In the genomic region with DNA sequence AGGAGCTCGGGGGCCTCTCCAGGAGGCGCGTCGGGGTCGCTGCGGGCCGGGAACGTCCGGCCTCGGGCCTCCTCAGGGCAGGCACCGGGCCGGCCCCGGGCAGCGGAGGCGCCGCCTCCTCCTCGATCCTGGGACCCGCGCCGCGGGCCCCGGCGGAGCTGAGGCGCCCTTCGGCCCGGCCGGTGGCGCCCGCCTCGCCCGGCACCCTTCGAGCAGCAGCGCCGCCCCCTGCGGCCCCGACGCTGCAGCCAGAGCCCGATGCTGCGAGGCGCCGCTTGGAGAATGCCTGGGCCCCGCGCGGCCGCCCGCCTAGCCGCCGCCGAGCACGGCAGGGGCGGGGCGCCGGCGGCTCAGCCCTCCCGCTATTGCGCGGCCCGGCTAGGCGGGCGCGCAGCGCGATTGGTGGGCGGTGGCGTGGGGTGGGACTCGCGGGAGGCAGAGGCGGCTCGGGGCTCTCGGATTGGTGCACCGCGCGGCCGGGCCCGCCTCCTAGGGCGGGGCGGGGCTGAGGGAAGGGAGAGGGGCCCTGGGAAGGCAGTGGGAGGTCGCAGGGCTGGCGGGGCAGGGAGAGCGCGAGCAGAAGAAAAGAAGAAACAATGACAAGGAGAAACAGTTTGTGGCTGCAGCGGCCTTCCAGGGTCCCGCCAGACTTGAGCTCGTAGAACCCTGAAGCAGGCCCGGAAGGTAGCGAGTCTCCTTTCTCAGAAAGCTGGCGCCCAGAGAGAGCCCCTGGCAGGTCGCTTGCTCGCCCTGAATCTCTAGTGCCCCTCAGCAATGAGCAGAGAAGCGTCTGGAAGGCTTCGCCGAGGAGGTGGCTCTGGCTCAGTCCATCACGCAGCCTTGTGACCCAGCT, we compare ENCODE assay signal across 1 cellular context.
TF ChIP-seq lines count a peak whose summit lies in the region.

TSS of gene EEIG1 (minus strand) at position 284 of the 853 bp plus-strand sequence. CDS start 852 bp downstream, outside the sequence.

TF ChIP-seq in HepG2, 621 proteins besides CTCF, POLR2A, EP300 and RAD21 (continued from another document and continues in another):
- TF ChIP-seq, protein P1, sequence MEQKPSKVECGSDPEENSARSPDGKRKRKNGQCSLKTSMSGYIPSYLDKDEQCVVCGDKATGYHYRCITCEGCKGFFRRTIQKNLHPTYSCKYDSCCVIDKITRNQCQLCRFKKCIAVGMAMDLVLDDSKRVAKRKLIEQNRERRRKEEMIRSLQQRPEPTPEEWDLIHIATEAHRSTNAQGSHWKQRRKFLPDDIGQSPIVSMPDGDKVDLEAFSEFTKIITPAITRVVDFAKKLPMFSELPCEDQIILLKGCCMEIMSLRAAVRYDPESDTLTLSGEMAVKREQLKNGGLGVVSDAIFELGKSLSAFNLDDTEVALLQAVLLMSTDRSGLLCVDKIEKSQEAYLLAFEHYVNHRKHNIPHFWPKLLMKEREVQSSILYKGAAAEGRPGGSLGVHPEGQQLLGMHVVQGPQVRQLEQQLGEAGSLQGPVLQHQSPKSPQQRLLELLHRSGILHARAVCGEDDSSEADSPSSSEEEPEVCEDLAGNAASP (CRISPR knock-in tag; IDR thresholded peaks at IDR 0.05; ENCODE audit: borderline replicate concordance) = no peak
- TF ChIP-seq BCL6 (CRISPR knock-in tag; IDR thresholded peaks at IDR 0.05) (no peak), ZNF687 (CRISPR knock-in tag; IDR thresholded peaks at IDR 0.05) (peak; percentile 68; the same call in 1 of the 2 replicates), ZNF580 (CRISPR knock-in tag; IDR thresholded peaks at IDR 0.05; ENCODE audit: borderline replicate concordance, low read depth) (no peak), TRIM24 (CRISPR knock-in tag; IDR thresholded peaks at IDR 0.05) (no peak), NFYC (CRISPR knock-in tag; IDR thresholded peaks at IDR 0.05) (peak; percentile 84), NCOR1 (IDR thresholded peaks at IDR 0.05; ENCODE audit: borderline replicate concordance, low read length) (no peak), ATF1 (CRISPR knock-in tag; IDR thresholded peaks at IDR 0.05) (no peak), TGIF2 (CRISPR knock-in tag; IDR thresholded peaks at IDR 0.05) (no peak), LCORL (IDR thresholded peaks at IDR 0.05) (no peak), LCORL (CRISPR knock-in tag; IDR thresholded peaks at IDR 0.05) (no peak), SMAD9 (CRISPR knock-in tag; IDR thresholded peaks at IDR 0.05) (no peak), ZNF607 (CRISPR knock-in tag; IDR thresholded peaks at IDR 0.05; ENCODE audit: borderline replicate concordance) (no peak), STAG1 (CRISPR knock-in tag; IDR thresholded peaks at IDR 0.05) (no peak), SSRP1 (CRISPR knock-in tag; IDR thresholded peaks at IDR 0.05) (no peak), MXI1 (IDR thresholded peaks at IDR 0.05; ENCODE audit: borderline replicate concordance, low read depth, low read length) (no peak; the same call in 2 of the 3 replicates), PPARG (CRISPR knock-in tag; conservative IDR thresholded peaks at IDR 0.05) (no peak), ZNF225 (CRISPR knock-in tag; IDR thresholded peaks at IDR 0.05) (no peak), ZNF367 (CRISPR knock-in tag; IDR thresholded peaks at IDR 0.05; ENCODE audit: borderline replicate concordance) (no peak; the same call in 1 of the 2 replicates), NFYB (CRISPR knock-in tag; IDR thresholded peaks at IDR 0.05) (peak; percentile 83), CBX1 (IDR thresholded peaks at IDR 0.05; ENCODE audit: low read depth) (no peak), ZNF343 (CRISPR knock-in tag; IDR thresholded peaks at IDR 0.05) (no peak), ZBTB42 (CRISPR knock-in tag; IDR thresholded peaks at IDR 0.05) (no peak), NFKBIZ (CRISPR knock-in tag; IDR thresholded peaks at IDR 0.05) (no peak), NRL (CRISPR knock-in tag; IDR thresholded peaks at IDR 0.05; ENCODE audit: borderline replicate concordance) (no peak; the same call in 1 of the 2 replicates), ZNF770 (CRISPR knock-in tag; IDR thresholded peaks at IDR 0.05) (no peak), ELF1 (CRISPR knock-in tag; IDR thresholded peaks at IDR 0.05) (no peak)
- TF ChIP-seq, protein P2, sequence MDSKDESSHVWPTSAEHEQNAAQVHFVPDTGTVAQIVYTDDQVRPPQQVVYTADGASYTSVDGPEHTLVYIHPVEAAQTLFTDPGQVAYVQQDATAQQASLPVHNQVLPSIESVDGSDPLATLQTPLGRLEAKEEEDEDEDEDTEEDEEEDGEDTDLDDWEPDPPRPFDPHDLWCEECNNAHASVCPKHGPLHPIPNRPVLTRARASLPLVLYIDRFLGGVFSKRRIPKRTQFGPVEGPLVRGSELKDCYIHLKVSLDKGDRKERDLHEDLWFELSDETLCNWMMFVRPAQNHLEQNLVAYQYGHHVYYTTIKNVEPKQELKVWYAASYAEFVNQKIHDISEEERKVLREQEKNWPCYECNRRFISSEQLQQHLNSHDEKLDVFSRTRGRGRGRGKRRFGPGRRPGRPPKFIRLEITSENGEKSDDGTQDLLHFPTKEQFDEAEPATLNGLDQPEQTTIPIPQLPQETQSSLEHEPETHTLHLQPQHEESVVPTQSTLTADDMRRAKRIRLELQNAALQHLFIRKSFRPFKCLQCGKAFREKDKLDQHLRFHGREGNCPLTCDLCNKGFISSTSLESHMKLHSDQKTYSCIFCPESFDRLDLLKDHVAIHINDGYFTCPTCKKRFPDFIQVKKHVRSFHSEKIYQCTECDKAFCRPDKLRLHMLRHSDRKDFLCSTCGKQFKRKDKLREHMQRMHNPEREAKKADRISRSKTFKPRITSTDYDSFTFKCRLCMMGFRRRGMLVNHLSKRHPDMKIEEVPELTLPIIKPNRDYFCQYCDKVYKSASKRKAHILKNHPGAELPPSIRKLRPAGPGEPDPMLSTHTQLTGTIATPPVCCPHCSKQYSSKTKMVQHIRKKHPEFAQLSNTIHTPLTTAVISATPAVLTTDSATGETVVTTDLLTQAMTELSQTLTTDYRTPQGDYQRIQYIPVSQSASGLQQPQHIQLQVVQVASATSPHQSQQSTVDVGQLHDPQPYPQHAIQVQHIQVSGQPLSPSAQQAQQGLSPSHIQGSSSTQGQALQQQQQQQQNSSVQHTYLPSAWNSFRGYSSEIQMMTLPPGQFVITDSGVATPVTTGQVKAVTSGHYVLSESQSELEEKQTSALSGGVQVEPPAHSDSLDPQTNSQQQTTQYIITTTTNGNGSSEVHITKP (CRISPR knock-in tag; IDR thresholded peaks at IDR 0.05; ENCODE audit: low read depth) = no peak
- TF ChIP-seq, protein P3, sequence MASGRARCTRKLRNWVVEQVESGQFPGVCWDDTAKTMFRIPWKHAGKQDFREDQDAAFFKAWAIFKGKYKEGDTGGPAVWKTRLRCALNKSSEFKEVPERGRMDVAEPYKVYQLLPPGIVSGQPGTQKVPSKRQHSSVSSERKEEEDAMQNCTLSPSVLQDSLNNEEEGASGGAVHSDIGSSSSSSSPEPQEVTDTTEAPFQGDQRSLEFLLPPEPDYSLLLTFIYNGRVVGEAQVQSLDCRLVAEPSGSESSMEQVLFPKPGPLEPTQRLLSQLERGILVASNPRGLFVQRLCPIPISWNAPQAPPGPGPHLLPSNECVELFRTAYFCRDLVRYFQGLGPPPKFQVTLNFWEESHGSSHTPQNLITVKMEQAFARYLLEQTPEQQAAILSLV (CRISPR knock-in tag; IDR thresholded peaks at IDR 0.05; ENCODE audit: borderline replicate concordance) = no peak
- TF ChIP-seq, protein P4, sequence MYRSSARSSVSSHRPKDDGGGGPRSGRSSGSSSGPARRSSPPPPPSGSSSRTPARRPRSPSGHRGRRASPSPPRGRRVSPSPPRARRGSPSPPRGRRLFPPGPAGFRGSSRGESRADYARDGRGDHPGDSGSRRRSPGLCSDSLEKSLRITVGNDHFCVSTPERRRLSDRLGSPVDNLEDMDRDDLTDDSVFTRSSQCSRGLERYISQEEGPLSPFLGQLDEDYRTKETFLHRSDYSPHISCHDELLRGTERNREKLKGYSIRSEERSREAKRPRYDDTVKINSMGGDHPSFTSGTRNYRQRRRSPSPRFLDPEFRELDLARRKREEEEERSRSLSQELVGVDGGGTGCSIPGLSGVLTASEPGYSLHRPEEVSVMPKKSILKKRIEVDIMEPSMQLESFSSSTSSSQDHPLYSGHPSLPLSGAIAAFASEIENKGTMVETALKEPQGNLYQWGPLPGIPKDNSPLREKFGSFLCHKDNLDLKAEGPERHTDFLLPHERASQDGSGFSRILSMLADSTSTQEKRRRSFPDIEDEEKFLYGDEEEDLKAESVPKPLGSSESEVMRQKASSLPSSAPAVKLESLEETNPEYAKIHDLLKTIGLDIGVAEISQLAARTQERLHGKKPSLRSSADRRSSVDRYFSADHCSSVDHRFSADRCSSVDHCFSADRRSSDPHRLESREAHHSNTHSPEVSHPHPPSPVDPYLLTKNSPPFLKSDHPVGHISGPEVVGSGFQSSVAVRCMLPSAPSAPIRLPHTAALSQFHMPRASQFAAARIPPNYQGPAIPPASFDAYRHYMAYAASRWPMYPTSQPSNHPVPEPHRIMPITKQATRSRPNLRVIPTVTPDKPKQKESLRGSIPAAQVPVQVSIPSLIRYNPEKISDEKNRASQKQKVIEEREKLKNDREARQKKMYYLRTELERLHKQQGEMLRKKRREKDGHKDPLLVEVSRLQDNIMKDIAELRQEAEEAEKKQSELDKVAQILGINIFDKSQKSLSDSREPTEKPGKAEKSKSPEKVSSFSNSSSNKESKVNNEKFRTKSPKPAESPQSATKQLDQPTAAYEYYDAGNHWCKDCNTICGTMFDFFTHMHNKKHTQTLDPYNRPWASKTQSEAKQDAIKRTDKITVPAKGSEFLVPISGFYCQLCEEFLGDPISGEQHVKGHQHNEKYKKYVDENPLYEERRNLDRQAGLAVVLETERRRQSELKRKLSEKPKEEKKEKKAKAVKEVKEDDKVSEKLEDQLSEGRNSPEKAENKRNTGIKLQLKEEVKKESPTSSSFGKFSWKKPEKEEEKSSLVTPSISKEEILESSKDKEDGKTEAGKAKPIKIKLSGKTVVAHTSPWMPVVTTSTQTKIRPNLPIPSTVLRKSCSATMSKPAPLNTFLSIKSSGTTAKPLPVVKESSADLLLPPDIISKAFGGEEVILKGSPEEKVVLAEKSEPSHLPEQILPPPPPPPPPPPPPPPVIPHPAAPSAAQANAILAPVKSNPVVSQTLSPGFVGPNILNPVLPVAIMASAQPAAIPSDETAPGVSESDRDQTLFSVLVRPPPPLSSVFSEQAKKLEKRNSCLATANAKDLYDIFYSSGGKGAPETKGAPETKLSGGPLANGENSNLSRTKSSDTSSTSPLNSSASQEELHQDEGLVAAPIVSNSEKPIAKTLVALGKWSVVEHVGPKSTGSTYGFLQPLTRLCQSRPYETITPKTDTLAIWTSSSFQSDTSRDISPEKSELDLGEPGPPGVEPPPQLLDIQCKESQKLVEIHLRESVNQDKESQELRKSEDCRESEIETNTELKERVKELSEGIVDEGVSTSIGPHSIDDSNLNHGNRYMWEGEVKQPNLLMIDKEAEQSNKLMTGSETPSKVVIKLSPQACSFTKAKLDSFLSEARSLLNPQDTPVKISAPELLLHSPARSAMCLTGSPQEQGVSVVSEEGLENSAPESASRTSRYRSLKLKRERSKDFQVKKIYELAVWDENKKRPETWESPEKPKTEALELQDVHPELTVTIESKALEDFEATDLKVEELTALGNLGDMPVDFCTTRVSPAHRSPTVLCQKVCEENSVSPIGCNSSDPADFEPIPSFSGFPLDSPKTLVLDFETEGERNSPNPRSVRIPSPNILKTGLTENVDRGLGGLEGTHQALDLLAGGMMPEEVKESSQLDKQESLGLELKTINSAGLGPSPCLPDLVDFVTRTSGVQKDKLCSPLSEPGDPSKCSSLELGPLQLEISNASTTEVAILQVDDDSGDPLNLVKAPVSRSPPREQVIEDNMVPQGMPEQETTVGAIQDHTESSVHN (CRISPR knock-in tag; IDR thresholded peaks at IDR 0.05) = 0 out of 2 replicates have a peak, but pooled peaks have one; percentile 42
- TF ChIP-seq, protein P5, sequence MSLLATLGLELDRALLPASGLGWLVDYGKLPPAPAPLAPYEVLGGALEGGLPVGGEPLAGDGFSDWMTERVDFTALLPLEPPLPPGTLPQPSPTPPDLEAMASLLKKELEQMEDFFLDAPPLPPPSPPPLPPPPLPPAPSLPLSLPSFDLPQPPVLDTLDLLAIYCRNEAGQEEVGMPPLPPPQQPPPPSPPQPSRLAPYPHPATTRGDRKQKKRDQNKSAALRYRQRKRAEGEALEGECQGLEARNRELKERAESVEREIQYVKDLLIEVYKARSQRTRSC (CRISPR knock-in tag; IDR thresholded peaks at IDR 0.05; ENCODE audit: low read depth) = no peak
